In genomic region chr16:84848991-84849634, GRCh38 we compare ENCODE assay signal across 23 cellular contexts. TPM values are rescaled to one million over a fixed set of nuclear protein-coding genes. Genes with fewer than 3 reads are reported as not detected.
"Had no signal": no experiment of that assay in that cellular context is flagged by ENCODE, and none has a peak within 500 bp of the region (broad histone marks: within the 10 kb centered on the region; RNA-seq: fewer than 3 reads in every experiment).

No MANE protein-coding gene starts in this region.

- H3K4me3 Mint-ChIP-seq: activated naive CD4-positive, alpha-beta T cell treated with anti-CD3 and anti-CD28 coated beads for 36 hours; activated T-cell treated with anti-CD3 and anti-CD28 coated beads, Interleukin-2, amount 50 U/mL, for 4 hours; endodermal cell; naive thymus-derived CD8-positive, alpha-beta T cell; type B pancreatic cell had no signal

- H3K27ac Mint-ChIP-seq: activated naive CD4-positive, alpha-beta T cell treated with anti-CD3 and anti-CD28 coated beads for 36 hours; endodermal cell; type B pancreatic cell had no signal

- DNase-seq: activated naive CD4-positive, alpha-beta T cell treated with anti-CD3 and anti-CD28 coated beads for 36 hours; activated T-cell treated with anti-CD3 and anti-CD28 coated beads, Interleukin-2, amount 50 U/mL, for 4 hours; amygdala; cerebellar nuclear complex; cortex of kidney; endodermal cell; esophagus squamous epithelium; gastrocnemius medialis; islet precursor cell; left cardiac atrium; lower lobe of right lung; naive thymus-derived CD8-positive, alpha-beta T cell; spleen; stimulated activated CD4-positive, alpha-beta T cell treated with anti-CD3 and anti-CD28 coated beads, Interleukin-4, amount 100 ng/mL, for 1 hour; stimulated activated naive CD4-positive, alpha-beta T cell; testis had no signal

- H3K27me3 Mint-ChIP-seq: type B pancreatic cell had no signal

- H3K4me3 ChIP-seq: esophagus squamous epithelium, gastrocnemius medialis, lower lobe of right lung, pancreas, psoas muscle, right atrium auricular region, spleen, testis, vagina had no signal

- H3K36me3 ChIP-seq: pancreas had no signal

- FAIRE-seq: pancreas, TTC549 had no signal

- H3K27me3 ChIP-seq: esophagus squamous epithelium, gastrocnemius medialis, pancreas, right atrium auricular region, testis, vagina had no signal

- ATAC-seq: activated T-cell treated with anti-CD3 and anti-CD28 coated beads, Interleukin-2, amount 50 U/mL, for 4 hours; gastrocnemius medialis; left cardiac atrium; lower lobe of right lung; naive thymus-derived CD8-positive, alpha-beta T cell; pancreas; psoas muscle had no signal

- H3K4me1 ChIP-seq: lower lobe of right lung, pancreas had no signal

- H3K27ac ChIP-seq: esophagus squamous epithelium, gastrocnemius medialis, lower lobe of right lung, neutrophil, pancreas, psoas muscle, right atrium auricular region, spleen, testis, vagina had no signal

- H3K36me3 Mint-ChIP-seq: naive thymus-derived CD8-positive, alpha-beta T cell had no signal

- H3K9me3 Mint-ChIP-seq: activated T-cell treated with anti-CD3 and anti-CD28 coated beads, Interleukin-2, amount 50 U/mL, for 4 hours; type B pancreatic cell had no signal

- H3K9me3 ChIP-seq: esophagus squamous epithelium, gastrocnemius medialis, lower lobe of right lung, neutrophil, pancreas, psoas muscle, right atrium auricular region, testis, vagina had no signal

RNA-seq across cellular contexts. Expression of gene CRISPLD2, which starts 29.3 kb away (rescaled TPM):
- total RNA-seq: naive thymus-derived CD8-positive, alpha-beta T cell had no signal
